Comparison of ENCODE assay signal across 1 cellular context in genomic region chr7:153412824-153413198, GRCh38.
A peak's percentile ranks its signal among the peaks of the same experiment; 100 is the strongest.
TF ChIP-seq lines count a peak whose summit lies in the region.
"Not testable (repeated sequence)": the region's sequence is repeated elsewhere in the genome, so short reads cannot be mapped to it uniquely, and the experiment has no call there.

No MANE protein-coding gene starts in this region.

TF ChIP-seq in K562, 482 proteins besides CTCF, POLR2A, EP300 and RAD21 (continued from another document and continues in another):
- TF ChIP-seq MLLT1 (IDR thresholded peaks at IDR 0.05) (peak in 1 of 2 experiments; percentile 30; a peak in 1 of 4 replicates), CHD1 (IDR thresholded peaks at IDR 0.05; ENCODE audit: low read length) (peak; percentile 97), ZHX1 (conservative IDR thresholded peaks at IDR 0.05; ENCODE audit: low read length) (peak; percentile 98), ZFX (CRISPR knock-in tag; IDR thresholded peaks at IDR 0.05) (peak; percentile 4; the same call in 1 of the 2 replicates), YY1 (IDR thresholded peaks at IDR 0.05; ENCODE audit: borderline replicate concordance in 1 of 3, control insufficient read depth in 1 of 3, extremely low read depth in 1 of 3, insufficient read depth in 3 of 3, insufficient read length in 1 of 3, insufficient replicate concordance in 2 of 3, low read depth in 1 of 3, low read length in 2 of 3) (peak; percentile 93 to 97 (median 97)), ZNF583 (CRISPR knock-in tag; IDR thresholded peaks at IDR 0.05) (peak; percentile 40; the same call in 1 of the 2 replicates), JUND (tag; IDR thresholded peaks at IDR 0.05; ENCODE audit: borderline replicate concordance, low read depth, low read length) (peak; percentile 42; the same call in 1 of the 3 replicates), ZNF589 (CRISPR knock-in tag; IDR thresholded peaks at IDR 0.05; ENCODE audit: low read depth) (peak; percentile 13; the same call in 1 of the 2 replicates), ZNF395 (CRISPR knock-in tag; IDR thresholded peaks at IDR 0.05) (peak; percentile 85; the same call in 1 of the 2 replicates), TEAD4 (IDR thresholded peaks at IDR 0.05; ENCODE audit: low read length) (peak; percentile 94), ZNF197 (CRISPR knock-in tag; IDR thresholded peaks at IDR 0.05; ENCODE audit: low read depth) (peak; percentile 84; the same call in 1 of the 2 replicates), ZBTB26 (CRISPR knock-in tag; IDR thresholded peaks at IDR 0.05) (peak; percentile 51; the same call in 1 of the 2 replicates), CUX1 (CRISPR knock-in tag; IDR thresholded peaks at IDR 0.05) (peak; percentile 67; the same call in 1 of the 2 replicates), ELF1 (tag; IDR thresholded peaks at IDR 0.05) (peak; percentile 38; the same call in 1 of the 2 replicates), GABPA (tag; conservative IDR thresholded peaks at IDR 0.05; ENCODE audit: low read depth) (peak; percentile 59), CREB3 (tag; conservative IDR thresholded peaks at IDR 0.05; ENCODE audit: low read depth) (0 out of 2 replicates have a peak, but pooled peaks have one; percentile 15), RCOR1 (IDR thresholded peaks at IDR 0.05; ENCODE audit: borderline replicate concordance in 1 of 2, low read depth in 2 of 2, low read length in 2 of 2) (0 out of 4 replicates have a peak, but pooled peaks of 1 of the 2 experiments have one; percentile 21), ZNF449 (CRISPR knock-in tag; IDR thresholded peaks at IDR 0.05) (0 out of 2 replicates have a peak, but pooled peaks have one; percentile 18), ERF (CRISPR knock-in tag; IDR thresholded peaks at IDR 0.05) (0 out of 2 replicates have a peak, but pooled peaks have one; percentile 32), NR2C2 (tag; IDR thresholded peaks at IDR 0.05) (peak; percentile 24; the same call in 1 of the 2 replicates), PML (IDR thresholded peaks at IDR 0.05; ENCODE audit: low read length) (peak; percentile 65; the same call in 1 of the 2 replicates), SMAD3 (CRISPR knock-in tag; conservative IDR thresholded peaks at IDR 0.05) (0 out of 2 replicates have a peak, but pooled peaks have one; percentile 38), ZNF644 (tag; IDR thresholded peaks at IDR 0.05; ENCODE audit: low read depth) (peak; percentile 10; the same call in 1 of the 2 replicates), TBL1XR1 (IDR thresholded peaks at IDR 0.05; ENCODE audit: low read length in 2 of 2) (peak in 1 of 2 experiments; percentile 13; a peak in 1 of 4 replicates), STAT5A (IDR thresholded peaks at IDR 0.05; ENCODE audit: borderline replicate concordance, low read length) (0 out of 2 replicates have a peak, but pooled peaks have one; percentile 19), POLR2AphosphoS2 (IDR thresholded peaks at IDR 0.05; ENCODE audit: low read length) (peak; percentile 24; the same call in 1 of the 2 replicates), BACH1 (tag; IDR thresholded peaks at IDR 0.05) (peak; percentile 82; the same call in 1 of the 2 replicates), ZFP36 (IDR thresholded peaks at IDR 0.05; ENCODE audit: low read depth, low read length, partially characterized antibody) (peak; percentile 22), NFRKB (IDR thresholded peaks at IDR 0.05; ENCODE audit: low read depth) (peak; percentile 95), SMAD4 (CRISPR knock-in tag; conservative IDR thresholded peaks at IDR 0.05) (peak; percentile 30), BRD4 (IDR thresholded peaks at IDR 0.05) (peak; percentile 9; the same call in 1 of the 2 replicates), ZC3H11A (IDR thresholded peaks at IDR 0.05; ENCODE audit: low read depth, low read length) (peak; percentile 99), TAF9B (IDR thresholded peaks at IDR 0.05; ENCODE audit: partially characterized antibody) (peak; percentile 79), ZNF41 (CRISPR knock-in tag; conservative IDR thresholded peaks at IDR 0.05) (0 out of 2 replicates have a peak, but pooled peaks have one; percentile 26), RNF2 (IDR thresholded peaks at IDR 0.05) (0 out of 2 replicates have a peak, but pooled peaks have one; percentile 19), HCFC1 (IDR thresholded peaks at IDR 0.05; ENCODE audit: low read depth, low read length) (peak; percentile 57; the same call in 1 of the 2 replicates), CBX3 (IDR thresholded peaks at IDR 0.05; ENCODE audit: borderline replicate concordance in 1 of 2, low read length in 2 of 2) (peak in 1 of 2 experiments; percentile 57; a peak in 1 of 3 replicates), RBM22 (IDR thresholded peaks at IDR 0.05; ENCODE audit: low read depth, low read length, poor library complexity, severe bottlenecking) (peak; percentile 11), POLR2B (IDR thresholded peaks at IDR 0.05; ENCODE audit: low read depth, partially characterized antibody) (peak; percentile 16), ATF3 (CRISPR knock-in tag; conservative IDR thresholded peaks at IDR 0.05) (0 out of 2 replicates have a peak, but pooled peaks have one; percentile 21)
- not testable (repeated sequence) for TF ChIP-seq JUND (IDR thresholded peaks at IDR 0.05; ENCODE audit: borderline replicate concordance, low read depth, low read length); TEAD4 (CRISPR knock-in tag; IDR thresholded peaks at IDR 0.05; ENCODE audit: borderline replicate concordance); NR2C2 (CRISPR knock-in tag; IDR thresholded peaks at IDR 0.05); ATF3 (IDR thresholded peaks at IDR 0.05)
